16 cellular contexts compared by ENCODE assay signal in genomic region chr15:63396546-63396939, GRCh38. TPM values are rescaled to one million over a fixed set of nuclear protein-coding genes. Genes with fewer than 3 reads are reported as not detected.
DNase-seq lines count a peak whose midpoint lies in the region; TF ChIP-seq lines count a peak whose summit lies in the region.
"Had no signal": no experiment of that assay in that cellular context is flagged by ENCODE, and none has a peak within 500 bp of the region (broad histone marks: within the 10 kb centered on the region; RNA-seq: fewer than 3 reads in every experiment).

No MANE protein-coding gene starts in this region.

- DNase-seq in H9 (peak; percentile 47), NCI-H345 treated with DMSO at 0.1 percent for 48 hours (lab: John Stamatoyannopoulos, UW; ENCODE audit: unreplicated experiment) (peak; percentile 5), coronary artery (ENCODE audit: low spot score) (peak; percentile 9), neural progenitor cell (ENCODE audit: low spot score) (peak; percentile 49), NCI-H1048 (lab: John Stamatoyannopoulos, UW) (no peak), erythroblast (lab: John Stamatoyannopoulos, UW) (no peak), brain microvascular endothelial cell (no peak)
- DNase-seq: activated CD4-positive, alpha-beta T cell treated with anti-CD3 and anti-CD28 coated beads, Interleukin-2, amount 50 U/mL, for 1 hour; activated T-cell treated with anti-CD3 and anti-CD28 coated beads, Interleukin-2, amount 50 U/mL, for 24 hours; adrenal gland; islet precursor cell; KBM-7; ovary; SIG-M5 had no signal

- H2AFZ ChIP-seq in H9 (ENCODE audit: low read length) (no peak overlapping the region), neural progenitor cell (replicated peaks) (no peak overlapping the region)

- H2BK20ac ChIP-seq in H9 (ENCODE audit: low read depth, low read length, poor library complexity, severe bottlenecking), result no peak overlapping the region

- no peaks in the 10 kb centered on the region for H3K79me1 ChIP-seq in H9 (ENCODE audit: insufficient read depth, low read depth, low read length, poor library complexity, severe bottlenecking)

- H3K27me3 Mint-ChIP-seq in H9 (ENCODE audit: low read depth), result peaks cover 77% of the 10 kb centered on the region
- H3K27me3 Mint-ChIP-seq in neural progenitor cell (ENCODE audit: insufficient read depth, low read depth), result peaks cover 5% of the 10 kb centered on the region

- no peak overlapping the region for H2BK12ac ChIP-seq in H9 (ENCODE audit: insufficient read length, low read depth, low read length)

- no peak overlapping the region for H2BK120ac ChIP-seq in H9 (ENCODE audit: low read depth, low read length, poor library complexity, severe bottlenecking)

- peak overlapping the region in 1 of 3 experiments; percentile 15; a peak in 1 of 7 replicates for H3K27ac Mint-ChIP-seq in H9
- H3K27ac Mint-ChIP-seq in neural progenitor cell, result no peak overlapping the region
- H3K27ac Mint-ChIP-seq: activated T-cell treated with anti-CD3 and anti-CD28 coated beads, Interleukin-2, amount 50 U/mL, for 24 hours; stimulated activated naive CD8-positive, alpha-beta T cell treated with anti-CD3 and anti-CD28 coated beads, Interleukin-15, Interleukin-2, amounts not matched to agents 100 ng/mL and 50 ng/mL, for 24 hours had no signal

- no peaks in the 10 kb centered on the region for H3K23me2 ChIP-seq in H9 (ENCODE audit: insufficient read length, low read depth, low read length, poor library complexity, severe bottlenecking)

- H3K56ac ChIP-seq in H9 (ENCODE audit: insufficient read length, low read depth, low read length), result no peak overlapping the region

- no CpG with 5 or more reads among the region's 3 CpGs for WGBS in H9 (ENCODE audit: extremely low coverage, insufficient read length, low lambda C conversion rate)

- H4K5ac ChIP-seq in H9 (ENCODE audit: insufficient read length, low read depth, low read length), result no peak overlapping the region

- H3K4me2 ChIP-seq in H9 (ENCODE audit: insufficient read depth, insufficient read length, low read length) (no peak overlapping the region), neural progenitor cell (peak overlapping the region; percentile 29)
- H3K4me2 ChIP-seq: BLaER1 had no signal

- H3K27ac ChIP-seq in H9 (ENCODE audit: insufficient read length, low read depth, low read length), result no peak overlapping the region
- no peak overlapping the region for H3K27ac ChIP-seq in coronary artery
- H3K27ac ChIP-seq in neural progenitor cell, result no peak overlapping the region
- no peak overlapping the region for H3K27ac ChIP-seq in brain microvascular endothelial cell
- H3K27ac ChIP-seq: adrenal gland, BLaER1, ovary had no signal

- H2BK15ac ChIP-seq in H9 (ENCODE audit: low read depth, low read length), result no peak overlapping the region

- H3T11ph ChIP-seq in H9 (ENCODE audit: low read length), result no peak overlapping the region

- H2AK5ac ChIP-seq in H9 (ENCODE audit: insufficient read length, low read length), result no peak overlapping the region

- H3K9me3 ChIP-seq in H9 (ENCODE audit: control insufficient read depth, low read depth, low read length), result no peaks in the 10 kb centered on the region
- H3K9me3 ChIP-seq in neural progenitor cell (ENCODE audit: low read depth), result no peaks in the 10 kb centered on the region
- H3K9me3 ChIP-seq: adrenal gland, BLaER1, ovary had no signal

- TF ChIP-seq CTCF in H9 (conservative IDR thresholded peaks at IDR 0.05), result peak; percentile 41; the same call in 2 of the 3 replicates
- no peak for TF ChIP-seq CTCF in coronary artery (IDR thresholded peaks at IDR 0.05)
- peak; percentile 12 for TF ChIP-seq CTCF in neural progenitor cell (IDR thresholded peaks at IDR 0.05)
- no peak for TF ChIP-seq CTCF in brain microvascular endothelial cell (IDR thresholded peaks at IDR 0.05; ENCODE audit: low read depth, low read length, missing control alignments)

- H3K9me3 Mint-ChIP-seq in H9 (no peaks in the 10 kb centered on the region; a peak in 1 of 5 replicates), neural progenitor cell (no peaks in the 10 kb centered on the region)
- H3K9me3 Mint-ChIP-seq: activated T-cell treated with anti-CD3 and anti-CD28 coated beads, Interleukin-2, amount 50 U/mL, for 24 hours; stimulated activated naive CD8-positive, alpha-beta T cell treated with anti-CD3 and anti-CD28 coated beads, Interleukin-15, Interleukin-2, amounts not matched to agents 100 ng/mL and 50 ng/mL, for 24 hours had no signal

- no peak overlapping the region for H3K23ac ChIP-seq in H9 (ENCODE audit: insufficient read length, low read depth, low read length)

- H3K79me2 ChIP-seq in H9 (ENCODE audit: insufficient read depth, low read length), result no peaks in the 10 kb centered on the region
- H3K79me2 ChIP-seq in neural progenitor cell (ENCODE audit: low read depth), result no peaks in the 10 kb centered on the region

- H3K4me3 ChIP-seq in coronary artery (no peak overlapping the region), neural progenitor cell (no peak overlapping the region), brain microvascular endothelial cell (ENCODE audit: low read depth, low read length) (no peak overlapping the region)
- H3K4me3 ChIP-seq: adrenal gland, BLaER1, ovary had no signal

- no peak overlapping the region for H2BK5ac ChIP-seq in H9 (ENCODE audit: insufficient read length, low read length)

- no peak overlapping the region for H3K14ac ChIP-seq in H9 (ENCODE audit: insufficient read depth, low read length)

- H3K36me3 ChIP-seq in neural progenitor cell, result no peaks in the 10 kb centered on the region
- no peaks in the 10 kb centered on the region for H3K36me3 ChIP-seq in brain microvascular endothelial cell (replicated peaks)
- H3K36me3 ChIP-seq: adrenal gland, BLaER1, ovary had no signal

- H3K4me3 Mint-ChIP-seq in H9 (no peak overlapping the region), neural progenitor cell (no peak overlapping the region)
- H3K4me3 Mint-ChIP-seq: activated T-cell treated with anti-CD3 and anti-CD28 coated beads, Interleukin-2, amount 50 U/mL, for 24 hours; stimulated activated naive CD8-positive, alpha-beta T cell treated with anti-CD3 and anti-CD28 coated beads, Interleukin-15, Interleukin-2, amounts not matched to agents 100 ng/mL and 50 ng/mL, for 24 hours had no signal

- H4K91ac ChIP-seq in H9 (ENCODE audit: insufficient read length, low read depth, low read length), result no peak overlapping the region

- H4K8ac ChIP-seq in H9 (replicated peaks; ENCODE audit: insufficient read length, low read depth, low read length), result no peak overlapping the region

- H3K4me1 Mint-ChIP-seq in H9 (peaks cover 21 to 23% of the 10 kb centered on the region in 2 experiments), neural progenitor cell (peaks cover 3% of the 10 kb centered on the region)

- H3K4ac ChIP-seq in H9 (ENCODE audit: low read depth, low read length), result no peak overlapping the region

- H3K27me3 ChIP-seq in H9 (ENCODE audit: insufficient read depth, low read length), result peaks cover 7% of the 10 kb centered on the region; the same call in 1 of the 2 replicates
- H3K27me3 ChIP-seq in neural progenitor cell, result no peaks in the 10 kb centered on the region
- no peaks in the 10 kb centered on the region for H3K27me3 ChIP-seq in brain microvascular endothelial cell (replicated peaks)
- H3K27me3 ChIP-seq: adrenal gland, BLaER1, ovary had no signal

- no peak overlapping the region for H3K18ac ChIP-seq in H9 (ENCODE audit: insufficient read length, low read depth, low read length)

- no peaks in the 10 kb centered on the region for H4K20me1 ChIP-seq in H9 (ENCODE audit: control insufficient read depth, insufficient read depth, insufficient read length)
- H4K20me1 ChIP-seq in neural progenitor cell (ENCODE audit: low read depth), result no peaks in the 10 kb centered on the region
- H4K20me1 ChIP-seq: BLaER1 had no signal

- no peaks in the 10 kb centered on the region for H3K36me3 Mint-ChIP-seq in H9 (ENCODE audit: insufficient read depth in 1 of 3, low read depth in 3 of 3)
- no peaks in the 10 kb centered on the region for H3K36me3 Mint-ChIP-seq in neural progenitor cell

- peaks cover 13% of the 10 kb centered on the region for H3F3A ChIP-seq in neural progenitor cell (ENCODE audit: low read depth)

- in situ Hi-C loops in brain microvascular endothelial cell (cut with HindIII; ENCODE audit: low pct_ligation_motif_present, low sequenced_read_pairs), result no loop called here

- no peak overlapping the region for H3K9ac ChIP-seq in H9 (ENCODE audit: extremely low read depth, insufficient read length, low read length)
- H3K9ac ChIP-seq in neural progenitor cell, result no peak overlapping the region
- H3K9ac ChIP-seq: BLaER1 had no signal

- no peak for TF ChIP-seq POLR2A in erythroblast (IDR thresholded peaks at IDR 0.05; ENCODE audit: low read length)

- peaks cover 4% of the 10 kb centered on the region; the same call in 1 of the 2 replicates for H3K4me1 ChIP-seq in H9 (ENCODE audit: insufficient read depth, low read length)
- peaks cover 8% of the 10 kb centered on the region for H3K4me1 ChIP-seq in neural progenitor cell
- H3K4me1 ChIP-seq: adrenal gland, BLaER1 had no signal

RNA-seq across cellular contexts. Expression of gene CA12, which starts 14.9 kb away (rescaled TPM):
- 0.42 and 0.68 TPM in 2 replicates for total RNA-seq in H9 (2021)
- 0.45 and 0.81 TPM in 2 replicates for total RNA-seq in neural progenitor cell (ENCODE audit: low replicate concordance)

Comparison
In these comparisons a context has a peak if more than half of its experiments do, and no peak if none do; other contexts are left out.
1. DNase-seq: peak in H9 (single experiment), NCI-H345 treated with DMSO at 0.1 percent for 48 hours (single experiment), coronary artery (single experiment) and neural progenitor cell (single experiment); none in NCI-H1048 (single experiment), erythroblast (0 of 2) and brain microvascular endothelial cell (single experiment).
2. CTCF ChIP-seq: peak in H9 (single experiment) and neural progenitor cell (single experiment); none in coronary artery (single experiment) and brain microvascular endothelial cell (single experiment).